12 cellular contexts compared by ENCODE assay signal in genomic region chr11:61757213-61757862, GRCh38. TPM values are rescaled to one million over a fixed set of nuclear protein-coding genes. Genes with fewer than 3 reads are reported as not detected.
A peak's percentile ranks its signal among the peaks of the same experiment; 100 is the strongest.
DNase-seq lines count a peak whose midpoint lies in the region; ATAC-seq and TF ChIP-seq lines count a peak whose summit lies in the region.
"Had no signal": no experiment of that assay in that cellular context is flagged by ENCODE, and none has a peak within 500 bp of the region (broad histone marks: within the 10 kb centered on the region; RNA-seq: fewer than 3 reads in every experiment).

No MANE protein-coding gene starts in this region.

- H3K9me3 Mint-ChIP-seq in dendritic cell treated with granulocyte-macrophage colony-stimulating factor and Interleukin-4, amounts not matched to agents 40 ng/mL and 50 ng/mL, for 4 days: no peaks in the 10 kb centered on the region
- no peaks in the 10 kb centered on the region for H3K9me3 Mint-ChIP-seq in neural progenitor cell
- H3K9me3 Mint-ChIP-seq: stimulated activated naive B cell treated with anti-CD40 and anti-IgM and Interleukin-4, amounts not matched to agents 10 μg/mL and 1 μg/mL and 100 μg/mL, for 72 hours had no signal

- H3K27ac Mint-ChIP-seq in dendritic cell treated with granulocyte-macrophage colony-stimulating factor and Interleukin-4, amounts not matched to agents 40 ng/mL and 50 ng/mL, for 4 days: peak overlapping the region; percentile 72
- peak overlapping the region; percentile 72 for H3K27ac Mint-ChIP-seq in neural progenitor cell

- H3K4me3 Mint-ChIP-seq in dendritic cell treated with granulocyte-macrophage colony-stimulating factor and Interleukin-4, amounts not matched to agents 40 ng/mL and 50 ng/mL, for 4 days: no peak overlapping the region
- H3K4me3 Mint-ChIP-seq in neural progenitor cell: peak overlapping the region; percentile 56
- H3K4me3 Mint-ChIP-seq: stimulated activated naive B cell treated with anti-CD40 and anti-IgM and Interleukin-4, amounts not matched to agents 10 μg/mL and 1 μg/mL and 100 μg/mL, for 72 hours had no signal

- H3K36me3 Mint-ChIP-seq in dendritic cell treated with granulocyte-macrophage colony-stimulating factor and Interleukin-4, amounts not matched to agents 40 ng/mL and 50 ng/mL, for 4 days (ENCODE audit: low read depth): no peaks in the 10 kb centered on the region
- H3K36me3 Mint-ChIP-seq in neural progenitor cell: no peaks in the 10 kb centered on the region
- H3K36me3 Mint-ChIP-seq: stimulated activated naive B cell treated with anti-CD40 and anti-IgM and Interleukin-4, amounts not matched to agents 10 μg/mL and 1 μg/mL and 100 μg/mL, for 72 hours had no signal

- H3K27me3 Mint-ChIP-seq in dendritic cell treated with granulocyte-macrophage colony-stimulating factor and Interleukin-4, amounts not matched to agents 40 ng/mL and 50 ng/mL, for 4 days: peaks cover 36% of the 10 kb centered on the region
- H3K27me3 Mint-ChIP-seq in neural progenitor cell (ENCODE audit: insufficient read depth, low read depth): peaks cover 17% of the 10 kb centered on the region

- DNase-seq in neural progenitor cell (ENCODE audit: low spot score): no peak
- no peak for DNase-seq in prostate gland (ENCODE audit: low spot score)
- no peak for DNase-seq in iPS-NIHi7 (ENCODE audit: extremely low spot score)
- DNase-seq: left lung; psoas muscle; stimulated activated naive B cell treated with anti-CD40 and anti-IgM and Interleukin-4, amounts not matched to agents 10 μg/mL and 1 μg/mL and 100 μg/mL, for 72 hours; WERI-Rb-1 had no signal

- H3K4me3 ChIP-seq in HEK293 (ENCODE audit: low read depth, low read length) (no peak overlapping the region), neural progenitor cell (no peak overlapping the region), prostate gland (no peak overlapping the region)
- H3K4me3 ChIP-seq: left lung, psoas muscle had no signal

- H3K27ac ChIP-seq in HEK293 (ENCODE audit: extremely low read depth, low read depth, low read length) (no peak overlapping the region), neural progenitor cell (no peak overlapping the region), prostate gland (no peak overlapping the region)
- H3K27ac ChIP-seq: C4-2B, left lung, psoas muscle, WERI-Rb-1 had no signal

- H3K4me2 ChIP-seq in neural progenitor cell: no peak overlapping the region

- no peaks in the 10 kb centered on the region for H3K9me3 ChIP-seq in HEK293 (ENCODE audit: control insufficient read depth, insufficient read depth, low read depth, low read length)
- no peaks in the 10 kb centered on the region for H3K9me3 ChIP-seq in neural progenitor cell (ENCODE audit: low read depth)
- no peaks in the 10 kb centered on the region for H3K9me3 ChIP-seq in prostate gland
- H3K9me3 ChIP-seq: left lung, psoas muscle had no signal

- intact Hi-C loops in dendritic cell treated with granulocyte-macrophage colony-stimulating factor and Interleukin-4, amounts not matched to agents 40 ng/mL and 50 ng/mL, for 4 days (cut with micrococcal nuclease): no loop called here
- intact Hi-C loops in prostate gland (cut with DNase I): no loop called here

- H3K27me3 ChIP-seq in neural progenitor cell (peaks cover 18% of the 10 kb centered on the region), prostate gland (replicated peaks; ENCODE audit: insufficient read depth) (no peaks in the 10 kb centered on the region)

- H3K36me3 ChIP-seq in HEK293 (ENCODE audit: control insufficient read depth in 2 of 2, insufficient read depth in 1 of 2, low read length in 2 of 2) (no peaks in the 10 kb centered on the region), neural progenitor cell (no peaks in the 10 kb centered on the region), prostate gland (no peaks in the 10 kb centered on the region)
- H3K36me3 ChIP-seq: left lung, WERI-Rb-1 had no signal

- TF ChIP-seq CTCF in HEK293 (tag by site-specific recombination; IDR thresholded peaks at IDR 0.05) (no peak), neural progenitor cell (IDR thresholded peaks at IDR 0.05) (no peak), prostate gland (IDR thresholded peaks at IDR 0.05) (no peak)

- WGBS in prostate gland: 78% methylated on average over 8 of the region's 15 CpGs

- CTCF ChIA-PET in HEK293 (lab: Yijun Ruan, JAX): interaction anchor here (0.5 to 1.6 kb wide), 5 partner anchors 10 to 318 kb away, joined by 3 to 8 read pairs (median 7); no protein-coding TSS in a partner anchor

- no peak for ATAC-seq in HG03342 (IDR thresholded peaks at IDR 0.05; ENCODE audit: unreplicated experiment)
- ATAC-seq: psoas muscle, SK-N-SH treated with all-trans-retinoic acid at 6 μM for 48 hours had no signal

- no peaks in the 10 kb centered on the region for H4K20me1 ChIP-seq in neural progenitor cell (ENCODE audit: low read depth)

- TF ChIP-seq POLR2A in prostate gland (IDR thresholded peaks at IDR 0.05): no peak

- no peak overlapping the region for H3K9ac ChIP-seq in neural progenitor cell

- H3K4me1 ChIP-seq in HEK293 (ENCODE audit: control insufficient read depth, insufficient read depth, low read length): no peaks in the 10 kb centered on the region; the same call in 1 of the 2 replicates
- H3K4me1 ChIP-seq in neural progenitor cell: peaks cover 17% of the 10 kb centered on the region
- H3K4me1 ChIP-seq in prostate gland (replicated peaks): no peaks in the 10 kb centered on the region
- H3K4me1 ChIP-seq: psoas muscle had no signal

- peaks cover 35% of the 10 kb centered on the region for H3K4me1 Mint-ChIP-seq in dendritic cell treated with granulocyte-macrophage colony-stimulating factor and Interleukin-4, amounts not matched to agents 40 ng/mL and 50 ng/mL, for 4 days (ENCODE audit: low read depth)
- H3K4me1 Mint-ChIP-seq in neural progenitor cell: peaks cover 22% of the 10 kb centered on the region

- H2AFZ ChIP-seq in neural progenitor cell (replicated peaks): no peak overlapping the region

- H3F3A ChIP-seq in neural progenitor cell (ENCODE audit: low read depth): peaks cover 2% of the 10 kb centered on the region

- POLR2A ChIA-PET in HEK293 (lab: Yijun Ruan, JAX): no interaction called here

- no peaks in the 10 kb centered on the region for H3K79me2 ChIP-seq in neural progenitor cell (ENCODE audit: low read depth)

TF ChIP-seq in HEK293, 187 proteins besides CTCF, POLR2A, EP300 and RAD21 (continues in another document):
- TF ChIP-seq ZBTB49 (tag by site-specific recombination; IDR thresholded peaks at IDR 0.05; ENCODE audit: low read depth) (no peak), ZNF521 (tag by site-specific recombination; IDR thresholded peaks at IDR 0.05) (no peak), ZNF623 (tag by site-specific recombination; IDR thresholded peaks at IDR 0.05) (0 out of 2 replicates have a peak, but pooled peaks have one; percentile 16), ZSCAN16 (tag by site-specific recombination; IDR thresholded peaks at IDR 0.05) (no peak), ZNF155 (tag by site-specific recombination; IDR thresholded peaks at IDR 0.05) (no peak), ZNF692 (tag by site-specific recombination; IDR thresholded peaks at IDR 0.05) (peak; percentile 76; the same call in 1 of the 2 replicates), ZNF184 (tag by site-specific recombination; IDR thresholded peaks at IDR 0.05) (no peak), SALL2 (tag by site-specific recombination; IDR thresholded peaks at IDR 0.05; ENCODE audit: borderline replicate concordance) (no peak), ZSCAN18 (tag by site-specific recombination; IDR thresholded peaks at IDR 0.05) (no peak)

RNA-seq across cellular contexts. Expression of gene MYRF, which starts 4.9 kb away (rescaled TPM):
- total RNA-seq in neural progenitor cell (ENCODE audit: low replicate concordance) (1.9 and 5.8 TPM in 2 replicates), prostate gland (1 to 10 TPM in 1 of 2 donors, under 1 TPM in 1; 0.77 to 3.4 TPM)

RNA-seq across cellular contexts. Expression of gene TMEM258, which starts 35.1 kb away (rescaled TPM):
- total RNA-seq in neural progenitor cell (ENCODE audit: low replicate concordance) (71.4 and 98.9 TPM in 2 replicates), prostate gland (10 to 100 TPM; 34.8 to 82.9 TPM)

RNA-seq across cellular contexts. Expression of gene FEN1, which starts 35.4 kb away (rescaled TPM):
- total RNA-seq in neural progenitor cell (ENCODE audit: low replicate concordance) (51.8 and 68.9 TPM in 2 replicates), prostate gland (10 to 100 TPM; 12.8 to 18.4 TPM)

RNA-seq across cellular contexts. Expression of gene FADS1, which starts 59.5 kb away (rescaled TPM):
- total RNA-seq in neural progenitor cell (ENCODE audit: low replicate concordance) (163 and 184 TPM in 2 replicates), prostate gland (10 to 100 TPM; 15.0 to 38.7 TPM)
